ENCODE assay signal across 1 cellular context in the genomic region with DNA sequence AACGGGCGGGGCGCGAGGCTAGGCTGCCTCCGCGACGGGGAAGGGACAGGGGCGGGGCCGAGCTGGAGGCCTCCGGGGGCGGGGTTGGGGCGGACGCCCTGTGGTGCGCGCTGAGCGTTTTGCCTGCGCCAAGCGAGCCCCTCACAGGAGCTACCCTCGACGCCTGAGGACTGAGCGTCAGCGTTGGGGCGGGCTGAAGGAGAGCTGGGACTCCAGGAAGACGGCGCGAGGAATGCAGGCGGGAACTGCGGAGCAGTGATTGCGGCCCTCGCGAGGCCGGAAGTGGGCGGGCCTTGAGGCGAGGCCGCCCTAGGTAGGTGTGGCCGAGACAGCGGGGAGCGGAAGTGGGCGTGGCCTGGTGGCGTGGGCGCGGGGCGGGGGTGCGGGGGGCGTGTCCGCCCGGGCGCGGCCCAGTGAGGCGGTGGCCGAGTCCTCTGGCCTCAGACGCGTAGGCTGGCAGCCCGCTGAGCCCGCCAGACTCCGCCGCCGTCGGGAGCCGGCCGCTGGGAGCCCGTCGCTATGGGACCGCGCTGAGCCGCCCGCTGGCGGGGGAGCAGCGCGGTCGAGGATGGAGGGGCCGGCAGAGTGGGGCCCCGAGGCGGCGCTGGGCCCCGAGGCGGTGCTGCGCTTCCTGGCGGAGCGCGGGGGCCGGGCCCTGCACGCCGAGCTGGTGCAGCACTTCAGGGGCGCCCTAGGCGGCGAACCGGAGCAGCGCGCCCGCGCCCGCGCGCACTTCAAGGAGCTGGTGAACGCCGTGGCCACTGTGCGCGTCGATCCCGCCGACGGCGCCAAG.
TF ChIP-seq lines count a peak whose summit lies in the region.

A gene (minus strand): TSS at position 45 of the 793 bp plus-strand sequence. CDS start 139 bp downstream, outside the sequence.
A gene with protein sequence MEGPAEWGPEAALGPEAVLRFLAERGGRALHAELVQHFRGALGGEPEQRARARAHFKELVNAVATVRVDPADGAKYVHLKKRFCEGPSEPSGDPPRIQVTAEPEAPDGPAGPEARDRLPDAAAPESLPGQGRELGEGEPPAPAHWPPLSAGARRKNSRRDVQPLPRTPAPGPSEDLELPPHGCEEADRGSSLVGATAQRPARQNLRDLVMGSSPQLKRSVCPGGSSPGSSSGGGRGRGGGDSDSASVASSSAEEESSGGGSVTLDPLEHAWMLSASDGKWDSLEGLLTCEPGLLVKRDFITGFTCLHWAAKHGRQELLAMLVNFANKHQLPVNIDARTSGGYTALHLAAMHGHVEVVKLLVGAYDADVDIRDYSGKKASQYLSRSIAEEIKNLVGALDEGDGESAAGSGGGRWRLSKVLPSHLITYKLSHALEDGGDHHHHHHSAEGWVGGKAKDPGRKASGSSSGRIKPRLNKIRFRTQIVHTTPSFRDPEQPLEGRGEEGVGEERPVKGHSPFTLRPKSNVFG (plus strand): TSS at position 443 of the 793 bp plus-strand sequence. CDS start 126 bp downstream, at position 569.

TF ChIP-seq in WTC11, 78 proteins besides CTCF, POLR2A, EP300 and RAD21 (continued from another document and continues in another):
- TF ChIP-seq, protein P1, sequence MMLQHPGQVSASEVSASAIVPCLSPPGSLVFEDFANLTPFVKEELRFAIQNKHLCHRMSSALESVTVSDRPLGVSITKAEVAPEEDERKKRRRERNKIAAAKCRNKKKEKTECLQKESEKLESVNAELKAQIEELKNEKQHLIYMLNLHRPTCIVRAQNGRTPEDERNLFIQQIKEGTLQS (CRISPR knock-in tag; conservative IDR thresholded peaks at IDR 0.05): no peak
- TF ChIP-seq, protein P2, sequence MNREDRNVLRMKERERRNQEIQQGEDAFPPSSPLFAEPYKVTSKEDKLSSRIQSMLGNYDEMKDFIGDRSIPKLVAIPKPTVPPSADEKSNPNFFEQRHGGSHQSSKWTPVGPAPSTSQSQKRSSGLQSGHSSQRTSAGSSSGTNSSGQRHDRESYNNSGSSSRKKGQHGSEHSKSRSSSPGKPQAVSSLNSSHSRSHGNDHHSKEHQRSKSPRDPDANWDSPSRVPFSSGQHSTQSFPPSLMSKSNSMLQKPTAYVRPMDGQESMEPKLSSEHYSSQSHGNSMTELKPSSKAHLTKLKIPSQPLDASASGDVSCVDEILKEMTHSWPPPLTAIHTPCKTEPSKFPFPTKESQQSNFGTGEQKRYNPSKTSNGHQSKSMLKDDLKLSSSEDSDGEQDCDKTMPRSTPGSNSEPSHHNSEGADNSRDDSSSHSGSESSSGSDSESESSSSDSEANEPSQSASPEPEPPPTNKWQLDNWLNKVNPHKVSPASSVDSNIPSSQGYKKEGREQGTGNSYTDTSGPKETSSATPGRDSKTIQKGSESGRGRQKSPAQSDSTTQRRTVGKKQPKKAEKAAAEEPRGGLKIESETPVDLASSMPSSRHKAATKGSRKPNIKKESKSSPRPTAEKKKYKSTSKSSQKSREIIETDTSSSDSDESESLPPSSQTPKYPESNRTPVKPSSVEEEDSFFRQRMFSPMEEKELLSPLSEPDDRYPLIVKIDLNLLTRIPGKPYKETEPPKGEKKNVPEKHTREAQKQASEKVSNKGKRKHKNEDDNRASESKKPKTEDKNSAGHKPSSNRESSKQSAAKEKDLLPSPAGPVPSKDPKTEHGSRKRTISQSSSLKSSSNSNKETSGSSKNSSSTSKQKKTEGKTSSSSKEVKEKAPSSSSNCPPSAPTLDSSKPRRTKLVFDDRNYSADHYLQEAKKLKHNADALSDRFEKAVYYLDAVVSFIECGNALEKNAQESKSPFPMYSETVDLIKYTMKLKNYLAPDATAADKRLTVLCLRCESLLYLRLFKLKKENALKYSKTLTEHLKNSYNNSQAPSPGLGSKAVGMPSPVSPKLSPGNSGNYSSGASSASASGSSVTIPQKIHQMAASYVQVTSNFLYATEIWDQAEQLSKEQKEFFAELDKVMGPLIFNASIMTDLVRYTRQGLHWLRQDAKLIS (CRISPR knock-in tag; IDR thresholded peaks at IDR 0.05; ENCODE audit: borderline replicate concordance): 0 out of 2 replicates have a peak, but pooled peaks have one; percentile 22
- TF ChIP-seq ZNF416 (CRISPR knock-in tag; IDR thresholded peaks at IDR 0.05): no peak
- TF ChIP-seq ZNF219 (CRISPR knock-in tag; IDR thresholded peaks at IDR 0.05; ENCODE audit: borderline replicate concordance): no peak
- TF ChIP-seq, protein P3, sequence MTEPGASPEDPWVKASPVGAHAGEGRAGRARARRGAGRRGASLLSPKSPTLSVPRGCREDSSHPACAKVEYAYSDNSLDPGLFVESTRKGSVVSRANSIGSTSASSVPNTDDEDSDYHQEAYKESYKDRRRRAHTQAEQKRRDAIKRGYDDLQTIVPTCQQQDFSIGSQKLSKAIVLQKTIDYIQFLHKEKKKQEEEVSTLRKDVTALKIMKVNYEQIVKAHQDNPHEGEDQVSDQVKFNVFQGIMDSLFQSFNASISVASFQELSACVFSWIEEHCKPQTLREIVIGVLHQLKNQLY (CRISPR knock-in tag; IDR thresholded peaks at IDR 0.05): no peak
- TF ChIP-seq, protein P4, sequence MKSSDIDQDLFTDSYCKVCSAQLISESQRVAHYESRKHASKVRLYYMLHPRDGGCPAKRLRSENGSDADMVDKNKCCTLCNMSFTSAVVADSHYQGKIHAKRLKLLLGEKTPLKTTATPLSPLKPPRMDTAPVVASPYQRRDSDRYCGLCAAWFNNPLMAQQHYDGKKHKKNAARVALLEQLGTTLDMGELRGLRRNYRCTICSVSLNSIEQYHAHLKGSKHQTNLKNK (CRISPR knock-in tag; IDR thresholded peaks at IDR 0.05): no peak
- TF ChIP-seq EMX1 (CRISPR knock-in tag; IDR thresholded peaks at IDR 0.05): no peak
- TF ChIP-seq ELF4 (CRISPR knock-in tag; IDR thresholded peaks at IDR 0.05; ENCODE audit: low read depth): no peak
- peak; percentile 66 for TF ChIP-seq FOXK1 (CRISPR knock-in tag; IDR thresholded peaks at IDR 0.05)
- no peak for TF ChIP-seq GTF2I (CRISPR knock-in tag; conservative IDR thresholded peaks at IDR 0.05)
- TF ChIP-seq, protein P5, sequence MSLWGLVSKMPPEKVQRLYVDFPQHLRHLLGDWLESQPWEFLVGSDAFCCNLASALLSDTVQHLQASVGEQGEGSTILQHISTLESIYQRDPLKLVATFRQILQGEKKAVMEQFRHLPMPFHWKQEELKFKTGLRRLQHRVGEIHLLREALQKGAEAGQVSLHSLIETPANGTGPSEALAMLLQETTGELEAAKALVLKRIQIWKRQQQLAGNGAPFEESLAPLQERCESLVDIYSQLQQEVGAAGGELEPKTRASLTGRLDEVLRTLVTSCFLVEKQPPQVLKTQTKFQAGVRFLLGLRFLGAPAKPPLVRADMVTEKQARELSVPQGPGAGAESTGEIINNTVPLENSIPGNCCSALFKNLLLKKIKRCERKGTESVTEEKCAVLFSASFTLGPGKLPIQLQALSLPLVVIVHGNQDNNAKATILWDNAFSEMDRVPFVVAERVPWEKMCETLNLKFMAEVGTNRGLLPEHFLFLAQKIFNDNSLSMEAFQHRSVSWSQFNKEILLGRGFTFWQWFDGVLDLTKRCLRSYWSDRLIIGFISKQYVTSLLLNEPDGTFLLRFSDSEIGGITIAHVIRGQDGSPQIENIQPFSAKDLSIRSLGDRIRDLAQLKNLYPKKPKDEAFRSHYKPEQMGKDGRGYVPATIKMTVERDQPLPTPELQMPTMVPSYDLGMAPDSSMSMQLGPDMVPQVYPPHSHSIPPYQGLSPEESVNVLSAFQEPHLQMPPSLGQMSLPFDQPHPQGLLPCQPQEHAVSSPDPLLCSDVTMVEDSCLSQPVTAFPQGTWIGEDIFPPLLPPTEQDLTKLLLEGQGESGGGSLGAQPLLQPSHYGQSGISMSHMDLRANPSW (CRISPR knock-in tag; conservative IDR thresholded peaks at IDR 0.05; ENCODE audit: low read depth): no peak
- no peak for TF ChIP-seq ZNF121 (CRISPR knock-in tag; IDR thresholded peaks at IDR 0.05)
- peak; percentile 100 for TF ChIP-seq SP1 (CRISPR knock-in tag; conservative IDR thresholded peaks at IDR 0.05)
- TF ChIP-seq, protein P6, sequence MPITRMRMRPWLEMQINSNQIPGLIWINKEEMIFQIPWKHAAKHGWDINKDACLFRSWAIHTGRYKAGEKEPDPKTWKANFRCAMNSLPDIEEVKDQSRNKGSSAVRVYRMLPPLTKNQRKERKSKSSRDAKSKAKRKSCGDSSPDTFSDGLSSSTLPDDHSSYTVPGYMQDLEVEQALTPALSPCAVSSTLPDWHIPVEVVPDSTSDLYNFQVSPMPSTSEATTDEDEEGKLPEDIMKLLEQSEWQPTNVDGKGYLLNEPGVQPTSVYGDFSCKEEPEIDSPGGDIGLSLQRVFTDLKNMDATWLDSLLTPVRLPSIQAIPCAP (CRISPR knock-in tag; IDR thresholded peaks at IDR 0.05): no peak
- TF ChIP-seq TEAD4 (CRISPR knock-in tag; IDR thresholded peaks at IDR 0.05): no peak
- no peak for TF ChIP-seq FOXJ3 (CRISPR knock-in tag; IDR thresholded peaks at IDR 0.05; ENCODE audit: borderline replicate concordance)
- no peak; the same call in 1 of the 2 replicates for TF ChIP-seq CBFB (CRISPR knock-in tag; IDR thresholded peaks at IDR 0.05; ENCODE audit: low read depth)
- TF ChIP-seq OVOL2 (CRISPR knock-in tag; IDR thresholded peaks at IDR 0.05; ENCODE audit: borderline replicate concordance): no peak
- peak; percentile 78; the same call in 1 of the 2 replicates for TF ChIP-seq TEAD1 (CRISPR knock-in tag; IDR thresholded peaks at IDR 0.05)
- TF ChIP-seq, protein P7, sequence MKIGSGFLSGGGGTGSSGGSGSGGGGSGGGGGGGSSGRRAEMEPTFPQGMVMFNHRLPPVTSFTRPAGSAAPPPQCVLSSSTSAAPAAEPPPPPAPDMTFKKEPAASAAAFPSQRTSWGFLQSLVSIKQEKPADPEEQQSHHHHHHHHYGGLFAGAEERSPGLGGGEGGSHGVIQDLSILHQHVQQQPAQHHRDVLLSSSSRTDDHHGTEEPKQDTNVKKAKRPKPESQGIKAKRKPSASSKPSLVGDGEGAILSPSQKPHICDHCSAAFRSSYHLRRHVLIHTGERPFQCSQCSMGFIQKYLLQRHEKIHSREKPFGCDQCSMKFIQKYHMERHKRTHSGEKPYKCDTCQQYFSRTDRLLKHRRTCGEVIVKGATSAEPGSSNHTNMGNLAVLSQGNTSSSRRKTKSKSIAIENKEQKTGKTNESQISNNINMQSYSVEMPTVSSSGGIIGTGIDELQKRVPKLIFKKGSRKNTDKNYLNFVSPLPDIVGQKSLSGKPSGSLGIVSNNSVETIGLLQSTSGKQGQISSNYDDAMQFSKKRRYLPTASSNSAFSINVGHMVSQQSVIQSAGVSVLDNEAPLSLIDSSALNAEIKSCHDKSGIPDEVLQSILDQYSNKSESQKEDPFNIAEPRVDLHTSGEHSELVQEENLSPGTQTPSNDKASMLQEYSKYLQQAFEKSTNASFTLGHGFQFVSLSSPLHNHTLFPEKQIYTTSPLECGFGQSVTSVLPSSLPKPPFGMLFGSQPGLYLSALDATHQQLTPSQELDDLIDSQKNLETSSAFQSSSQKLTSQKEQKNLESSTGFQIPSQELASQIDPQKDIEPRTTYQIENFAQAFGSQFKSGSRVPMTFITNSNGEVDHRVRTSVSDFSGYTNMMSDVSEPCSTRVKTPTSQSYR (CRISPR knock-in tag; IDR thresholded peaks at IDR 0.05): peak; percentile 30; the same call in 1 of the 2 replicates
- TF ChIP-seq, protein P8, sequence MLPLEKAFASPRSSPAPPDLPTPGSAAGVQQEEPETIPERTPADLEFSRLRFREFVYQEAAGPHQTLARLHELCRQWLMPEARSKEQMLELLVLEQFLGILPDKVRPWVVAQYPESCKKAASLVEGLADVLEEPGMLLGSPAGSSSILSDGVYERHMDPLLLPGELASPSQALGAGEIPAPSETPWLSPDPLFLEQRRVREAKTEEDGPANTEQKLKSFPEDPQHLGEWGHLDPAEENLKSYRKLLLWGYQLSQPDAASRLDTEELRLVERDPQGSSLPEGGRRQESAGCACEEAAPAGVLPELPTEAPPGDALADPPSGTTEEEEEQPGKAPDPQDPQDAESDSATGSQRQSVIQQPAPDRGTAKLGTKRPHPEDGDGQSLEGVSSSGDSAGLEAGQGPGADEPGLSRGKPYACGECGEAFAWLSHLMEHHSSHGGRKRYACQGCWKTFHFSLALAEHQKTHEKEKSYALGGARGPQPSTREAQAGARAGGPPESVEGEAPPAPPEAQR (CRISPR knock-in tag; IDR thresholded peaks at IDR 0.05): no peak
- TF ChIP-seq, protein P9, sequence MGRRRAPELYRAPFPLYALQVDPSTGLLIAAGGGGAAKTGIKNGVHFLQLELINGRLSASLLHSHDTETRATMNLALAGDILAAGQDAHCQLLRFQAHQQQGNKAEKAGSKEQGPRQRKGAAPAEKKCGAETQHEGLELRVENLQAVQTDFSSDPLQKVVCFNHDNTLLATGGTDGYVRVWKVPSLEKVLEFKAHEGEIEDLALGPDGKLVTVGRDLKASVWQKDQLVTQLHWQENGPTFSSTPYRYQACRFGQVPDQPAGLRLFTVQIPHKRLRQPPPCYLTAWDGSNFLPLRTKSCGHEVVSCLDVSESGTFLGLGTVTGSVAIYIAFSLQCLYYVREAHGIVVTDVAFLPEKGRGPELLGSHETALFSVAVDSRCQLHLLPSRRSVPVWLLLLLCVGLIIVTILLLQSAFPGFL (CRISPR knock-in tag; IDR thresholded peaks at IDR 0.05; ENCODE audit: borderline replicate concordance): no peak
- TF ChIP-seq, protein P10, sequence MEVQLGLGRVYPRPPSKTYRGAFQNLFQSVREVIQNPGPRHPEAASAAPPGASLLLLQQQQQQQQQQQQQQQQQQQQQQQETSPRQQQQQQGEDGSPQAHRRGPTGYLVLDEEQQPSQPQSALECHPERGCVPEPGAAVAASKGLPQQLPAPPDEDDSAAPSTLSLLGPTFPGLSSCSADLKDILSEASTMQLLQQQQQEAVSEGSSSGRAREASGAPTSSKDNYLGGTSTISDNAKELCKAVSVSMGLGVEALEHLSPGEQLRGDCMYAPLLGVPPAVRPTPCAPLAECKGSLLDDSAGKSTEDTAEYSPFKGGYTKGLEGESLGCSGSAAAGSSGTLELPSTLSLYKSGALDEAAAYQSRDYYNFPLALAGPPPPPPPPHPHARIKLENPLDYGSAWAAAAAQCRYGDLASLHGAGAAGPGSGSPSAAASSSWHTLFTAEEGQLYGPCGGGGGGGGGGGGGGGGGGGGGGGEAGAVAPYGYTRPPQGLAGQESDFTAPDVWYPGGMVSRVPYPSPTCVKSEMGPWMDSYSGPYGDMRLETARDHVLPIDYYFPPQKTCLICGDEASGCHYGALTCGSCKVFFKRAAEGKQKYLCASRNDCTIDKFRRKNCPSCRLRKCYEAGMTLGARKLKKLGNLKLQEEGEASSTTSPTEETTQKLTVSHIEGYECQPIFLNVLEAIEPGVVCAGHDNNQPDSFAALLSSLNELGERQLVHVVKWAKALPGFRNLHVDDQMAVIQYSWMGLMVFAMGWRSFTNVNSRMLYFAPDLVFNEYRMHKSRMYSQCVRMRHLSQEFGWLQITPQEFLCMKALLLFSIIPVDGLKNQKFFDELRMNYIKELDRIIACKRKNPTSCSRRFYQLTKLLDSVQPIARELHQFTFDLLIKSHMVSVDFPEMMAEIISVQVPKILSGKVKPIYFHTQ (CRISPR knock-in tag; IDR thresholded peaks at IDR 0.05): no peak
- TF ChIP-seq JUN (CRISPR knock-in tag; IDR thresholded peaks at IDR 0.05): no peak
- TF ChIP-seq, protein P11, sequence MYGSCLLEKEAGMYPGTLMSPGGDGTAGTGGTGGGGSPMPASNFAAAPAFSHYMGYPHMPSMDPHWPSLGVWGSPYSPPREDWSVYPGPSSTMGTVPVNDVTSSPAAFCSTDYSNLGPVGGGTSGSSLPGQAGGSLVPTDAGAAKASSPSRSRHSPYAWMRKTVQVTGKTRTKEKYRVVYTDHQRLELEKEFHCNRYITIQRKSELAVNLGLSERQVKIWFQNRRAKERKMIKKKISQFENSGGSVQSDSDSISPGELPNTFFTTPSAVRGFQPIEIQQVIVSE (CRISPR knock-in tag; IDR thresholded peaks at IDR 0.05; ENCODE audit: borderline replicate concordance): no peak
- no peak for TF ChIP-seq CREM (CRISPR knock-in tag; IDR thresholded peaks at IDR 0.05)
- TF ChIP-seq NFATC4 (CRISPR knock-in tag; IDR thresholded peaks at IDR 0.05): no peak
- TF ChIP-seq NR3C1 (CRISPR knock-in tag; conservative IDR thresholded peaks at IDR 0.05; ENCODE audit: low read depth): no peak
- TF ChIP-seq TP53 (CRISPR knock-in tag; IDR thresholded peaks at IDR 0.05): peak; percentile 59; the same call in 1 of the 2 replicates
